14 cellular contexts compared by ENCODE assay signal in genomic region chrX:109535578-109535977, GRCh38. TPM values are rescaled to one million over a fixed set of nuclear protein-coding genes. Genes with fewer than 3 reads are reported as not detected.
DNase-seq lines count a peak whose midpoint lies in the region; ATAC-seq and TF ChIP-seq lines count a peak whose summit lies in the region.
"Had no signal": no experiment of that assay in that cellular context is flagged by ENCODE, and none has a peak within 500 bp of the region (broad histone marks: within the 10 kb centered on the region; RNA-seq: fewer than 3 reads in every experiment).

No MANE protein-coding gene starts in this region.

- H2BK5ac ChIP-seq in neuronal stem cell (ENCODE audit: low read length): no peak overlapping the region

- H3K9me3 ChIP-seq in Loucy (ENCODE audit: insufficient read depth, low read depth, low read length) (no peaks in the 10 kb centered on the region), neuronal stem cell (replicated peaks in 1 of 2; ENCODE audit: control insufficient read depth in 2 of 2, insufficient read depth in 1 of 2, low read depth in 1 of 2, low read length in 2 of 2) (no peaks in the 10 kb centered on the region)
- H3K9me3 ChIP-seq: SJSA1 had no signal

- H3K9ac ChIP-seq in Loucy (ENCODE audit: low read depth, low read length, poor library complexity, severe bottlenecking) (no peak overlapping the region), neuronal stem cell (ENCODE audit: low read depth, low read length, poor library complexity) (no peak overlapping the region)

- no peak overlapping the region for H3K27ac Mint-ChIP-seq in activated CD4-positive, alpha-beta T cell treated with anti-CD3 and anti-CD28 coated beads, Interleukin-2, amount 10 ng/mL, durations not matched to agents 7 days and 5 days
- H3K27ac Mint-ChIP-seq in activated T-helper 1 cell treated with anti-CD3 and anti-CD28 coated beads, Interleukin-12 subunit alpha, Interleukin-12 subunit beta, Interleukin-2, Interleukin-4 antibody, amounts not matched to agents 30 ng/mL and 10 ng/mL and 1 ng/mL, durations not matched to agents 14 hours and 24 hours and 36 hours: peak overlapping the region; percentile 40
- H3K27ac Mint-ChIP-seq: H9 had no signal

- H3K4me1 Mint-ChIP-seq in activated CD4-positive, alpha-beta T cell treated with anti-CD3 and anti-CD28 coated beads, Interleukin-2, amount 10 ng/mL, durations not matched to agents 7 days and 5 days: peaks cover 19% of the 10 kb centered on the region
- peaks cover 25% of the 10 kb centered on the region for H3K4me1 Mint-ChIP-seq in activated T-helper 1 cell treated with anti-CD3 and anti-CD28 coated beads, Interleukin-12 subunit alpha, Interleukin-12 subunit beta, Interleukin-2, Interleukin-4 antibody, amounts not matched to agents 30 ng/mL and 10 ng/mL and 1 ng/mL, durations not matched to agents 14 hours and 24 hours and 36 hours (ENCODE audit: low read depth)

- no peak overlapping the region for H2BK15ac ChIP-seq in neuronal stem cell (ENCODE audit: low read length)

- peak overlapping the region; percentile 2 for H3K4me3 Mint-ChIP-seq in activated CD4-positive, alpha-beta T cell treated with anti-CD3 and anti-CD28 coated beads, Interleukin-2, amount 10 ng/mL, durations not matched to agents 7 days and 5 days
- peak overlapping the region; percentile 28 for H3K4me3 Mint-ChIP-seq in activated T-helper 1 cell treated with anti-CD3 and anti-CD28 coated beads, Interleukin-12 subunit alpha, Interleukin-12 subunit beta, Interleukin-2, Interleukin-4 antibody, amounts not matched to agents 30 ng/mL and 10 ng/mL and 1 ng/mL, durations not matched to agents 14 hours and 24 hours and 36 hours

- H3F3A ChIP-seq in Loucy (ENCODE audit: low read depth): no peaks in the 10 kb centered on the region

- H3K4me3 ChIP-seq in Loucy (ENCODE audit: low read length, poor library complexity, severe bottlenecking) (no peak overlapping the region), neuronal stem cell (ENCODE audit: low read length in 2 of 2) (no peak overlapping the region)

- POLR2A ChIA-PET in activated CD4-positive, alpha-beta T cell treated with anti-CD3 and anti-CD28 coated beads, Interleukin-2, amount 10 ng/mL, durations not matched to agents 7 days and 5 days (lab: Charles Lee): no interaction called here

- H3K23ac ChIP-seq in neuronal stem cell (ENCODE audit: low read depth, low read length, poor library complexity): no peak overlapping the region

- TF ChIP-seq CTCF in Loucy (conservative IDR thresholded peaks at IDR 0.05; ENCODE audit: low read length): no peak

- no peak for ATAC-seq in GM21529 (IDR thresholded peaks at IDR 0.05; ENCODE audit: unreplicated experiment)

- H2BK120ac ChIP-seq in neuronal stem cell (ENCODE audit: low read depth, low read length): no peak overlapping the region

- no peaks in the 10 kb centered on the region for H3K9me3 Mint-ChIP-seq in activated CD4-positive, alpha-beta T cell treated with anti-CD3 and anti-CD28 coated beads, Interleukin-2, amount 10 ng/mL, durations not matched to agents 7 days and 5 days
- no peaks in the 10 kb centered on the region for H3K9me3 Mint-ChIP-seq in activated T-helper 1 cell treated with anti-CD3 and anti-CD28 coated beads, Interleukin-12 subunit alpha, Interleukin-12 subunit beta, Interleukin-2, Interleukin-4 antibody, amounts not matched to agents 30 ng/mL and 10 ng/mL and 1 ng/mL, durations not matched to agents 14 hours and 24 hours and 36 hours

- H2BK12ac ChIP-seq in neuronal stem cell (ENCODE audit: low read length): no peak overlapping the region

- peaks cover 13% of the 10 kb centered on the region for H3K27me3 Mint-ChIP-seq in activated CD4-positive, alpha-beta T cell treated with anti-CD3 and anti-CD28 coated beads, Interleukin-2, amount 10 ng/mL, durations not matched to agents 7 days and 5 days
- peaks cover 2% of the 10 kb centered on the region for H3K27me3 Mint-ChIP-seq in activated T-helper 1 cell treated with anti-CD3 and anti-CD28 coated beads, Interleukin-12 subunit alpha, Interleukin-12 subunit beta, Interleukin-2, Interleukin-4 antibody, amounts not matched to agents 30 ng/mL and 10 ng/mL and 1 ng/mL, durations not matched to agents 14 hours and 24 hours and 36 hours (ENCODE audit: insufficient read depth)

- H3K4me1 ChIP-seq in Loucy (ENCODE audit: insufficient read depth, low read length, poor library complexity, severe bottlenecking) (no peaks in the 10 kb centered on the region), neuronal stem cell (ENCODE audit: control insufficient read depth in 2 of 2, insufficient read depth in 1 of 2, low read depth in 1 of 2, low read length in 2 of 2) (no peaks in the 10 kb centered on the region)

- H3K36me3 ChIP-seq in Loucy (ENCODE audit: insufficient read depth, low read length) (no peaks in the 10 kb centered on the region), neuronal stem cell (replicated peaks in 1 of 2; ENCODE audit: control insufficient read depth in 2 of 2, insufficient read depth in 2 of 2, low read length in 2 of 2) (no peaks in the 10 kb centered on the region)
- H3K36me3 ChIP-seq: SJSA1 had no signal

- H2AK5ac ChIP-seq in neuronal stem cell (ENCODE audit: low read depth, low read length): no peak overlapping the region

- H4K91ac ChIP-seq in neuronal stem cell (ENCODE audit: low read depth, low read length, poor library complexity): no peak overlapping the region

- no peak overlapping the region for H3K14ac ChIP-seq in neuronal stem cell (ENCODE audit: low read length)

- H3K4me2 ChIP-seq in Loucy (ENCODE audit: low read depth, low read length, poor library complexity, severe bottlenecking): no peak overlapping the region
- no peak overlapping the region for H3K4me2 ChIP-seq in neuronal stem cell (ENCODE audit: insufficient read depth, low read length, poor library complexity, severe bottlenecking)

- H3K18ac ChIP-seq in neuronal stem cell (ENCODE audit: low read length): no peak overlapping the region

- H3K79me1 ChIP-seq in neuronal stem cell (ENCODE audit: low read depth, low read length): no peaks in the 10 kb centered on the region

- no peak overlapping the region for H3K27ac ChIP-seq in neuronal stem cell (replicated peaks; ENCODE audit: low read length)
- H3K27ac ChIP-seq: SJSA1 had no signal

- no peak for DNase-seq in activated CD4-positive, alpha-beta T cell treated with anti-CD3 and anti-CD28 coated beads, Interleukin-2, amount 10 ng/mL, durations not matched to agents 7 days and 5 days
- DNase-seq in activated CD4-positive, alpha-beta T cell treated with anti-CD3 and anti-CD28 coated beads for 48 hours: no peak
- DNase-seq in activated T-helper 1 cell treated with anti-CD3 and anti-CD28 coated beads, Interleukin-12 subunit alpha, Interleukin-12 subunit beta, Interleukin-2, Interleukin-4 antibody, amounts not matched to agents 30 ng/mL and 10 ng/mL and 1 ng/mL, durations not matched to agents 14 hours and 24 hours and 36 hours (ENCODE audit: low spot score): no peak
- DNase-seq in neuronal stem cell (ENCODE audit: low spot score) (no peak), nucleus accumbens (lab: John Stamatoyannopoulos, UW) (no peak), cardiac septum (ENCODE audit: low spot score) (no peak)
- DNase-seq: H9 had no signal

- no CpG with 5 or more reads among the region's 8 CpGs for WGBS in neuronal stem cell (ENCODE audit: extremely low coverage in 2 of 2, insufficient read length in 2 of 2, insufficient replicate concordance in 1 of 2), 2 donors

- no peaks in the 10 kb centered on the region for H4K20me1 ChIP-seq in Loucy (ENCODE audit: insufficient read depth, low read length, poor library complexity, severe bottlenecking)

- H3K4ac ChIP-seq in neuronal stem cell (ENCODE audit: low read length): no peak overlapping the region

- CTCF ChIA-PET in activated CD4-positive, alpha-beta T cell treated with anti-CD3 and anti-CD28 coated beads, Interleukin-2, amount 10 ng/mL, durations not matched to agents 7 days and 5 days (lab: Charles Lee): no interaction called here

- H3K27me3 ChIP-seq in Loucy (ENCODE audit: insufficient read depth, low read length, poor library complexity, severe bottlenecking) (no peaks in the 10 kb centered on the region), neuronal stem cell (ENCODE audit: control insufficient read depth in 3 of 3, insufficient read depth in 3 of 3, low read depth in 1 of 3, low read length in 3 of 3) (no peaks in the 10 kb centered on the region)
- H3K27me3 ChIP-seq: SJSA1 had no signal

- no peaks in the 10 kb centered on the region for H3K36me3 Mint-ChIP-seq in activated CD4-positive, alpha-beta T cell treated with anti-CD3 and anti-CD28 coated beads, Interleukin-2, amount 10 ng/mL, durations not matched to agents 7 days and 5 days (ENCODE audit: low read depth)
- H3K36me3 Mint-ChIP-seq in activated T-helper 1 cell treated with anti-CD3 and anti-CD28 coated beads, Interleukin-12 subunit alpha, Interleukin-12 subunit beta, Interleukin-2, Interleukin-4 antibody, amounts not matched to agents 30 ng/mL and 10 ng/mL and 1 ng/mL, durations not matched to agents 14 hours and 24 hours and 36 hours (ENCODE audit: low read depth): no peaks in the 10 kb centered on the region

- no peaks in the 10 kb centered on the region for H3K79me2 ChIP-seq in Loucy (ENCODE audit: insufficient read depth, low read length)

- intact Hi-C loops in activated T-helper 1 cell treated with anti-CD3 and anti-CD28 coated beads, Interleukin-12 subunit alpha, Interleukin-12 subunit beta, Interleukin-2, Interleukin-4 antibody, amounts not matched to agents 30 ng/mL and 10 ng/mL and 1 ng/mL, durations not matched to agents 14 hours and 24 hours and 36 hours (cut with micrococcal nuclease): loop anchor here (5.0 kb wide), 3 partner anchors 102 to 307 kb away; no protein-coding TSS in a partner anchor
- intact Hi-C loops in cardiac septum (cut with DNase I): loop anchor here (10.0 kb wide), 1 partner anchor 99 kb away; no protein-coding TSS in a partner anchor

- no peak overlapping the region for H4K8ac ChIP-seq in neuronal stem cell (ENCODE audit: low read depth, low read length)

- H2AFZ ChIP-seq in Loucy (ENCODE audit: low read length): 0 out of 2 replicates have a peak overlapping the region, but pooled peaks have one; percentile 89
- peak overlapping the region; percentile 91 for H2AFZ ChIP-seq in neuronal stem cell (ENCODE audit: low read length)

- H3K9me2 ChIP-seq in Loucy (replicated peaks; ENCODE audit: low read depth, low read length): no peaks in the 10 kb centered on the region

RNA-seq across cellular contexts. Expression of gene NXT2, which starts 1.1 kb away (rescaled TPM):
- total RNA-seq in activated CD4-positive, alpha-beta T cell treated with anti-CD3 and anti-CD28 coated beads, Interleukin-2, amount 10 ng/mL, durations not matched to agents 7 days and 5 days: 10 to 100 TPM; 13.8 to 14.0 TPM
- total RNA-seq in activated T-helper 1 cell treated with anti-CD3 and anti-CD28 coated beads, Interleukin-12 subunit alpha, Interleukin-12 subunit beta, Interleukin-2, Interleukin-4 antibody, amounts not matched to agents 30 ng/mL and 10 ng/mL and 1 ng/mL, durations not matched to agents 14 hours and 24 hours and 36 hours: 10.3 and 11.8 TPM in 2 replicates
- 16.3 TPM for polyA plus RNA-seq in neuronal stem cell (2013, experiment 1 of 2)
- polyA plus RNA-seq in neuronal stem cell (2013, experiment 2 of 2): 16.5 TPM
- 1.2 TPM for total RNA-seq in cardiac septum

RNA-seq across cellular contexts. Expression of gene GUCY2F, which starts 53.7 kb away (rescaled TPM):
- not detected for total RNA-seq in activated CD4-positive, alpha-beta T cell treated with anti-CD3 and anti-CD28 coated beads, Interleukin-2, amount 10 ng/mL, durations not matched to agents 7 days and 5 days
- total RNA-seq in activated T-helper 1 cell treated with anti-CD3 and anti-CD28 coated beads, Interleukin-12 subunit alpha, Interleukin-12 subunit beta, Interleukin-2, Interleukin-4 antibody, amounts not matched to agents 30 ng/mL and 10 ng/mL and 1 ng/mL, durations not matched to agents 14 hours and 24 hours and 36 hours: not detected in 2 replicates
- 0.03 TPM for polyA plus RNA-seq in neuronal stem cell (2013, experiment 1 of 2)
- 0.01 TPM for polyA plus RNA-seq in neuronal stem cell (2013, experiment 2 of 2)
- total RNA-seq in cardiac septum: not detected
- total RNA-seq: lower leg skin, omental fat pad, SJSA1, skeletal muscle tissue had no signal
- polyA plus RNA-seq: fibroblast of lung had no signal
